In the genomic region with DNA sequence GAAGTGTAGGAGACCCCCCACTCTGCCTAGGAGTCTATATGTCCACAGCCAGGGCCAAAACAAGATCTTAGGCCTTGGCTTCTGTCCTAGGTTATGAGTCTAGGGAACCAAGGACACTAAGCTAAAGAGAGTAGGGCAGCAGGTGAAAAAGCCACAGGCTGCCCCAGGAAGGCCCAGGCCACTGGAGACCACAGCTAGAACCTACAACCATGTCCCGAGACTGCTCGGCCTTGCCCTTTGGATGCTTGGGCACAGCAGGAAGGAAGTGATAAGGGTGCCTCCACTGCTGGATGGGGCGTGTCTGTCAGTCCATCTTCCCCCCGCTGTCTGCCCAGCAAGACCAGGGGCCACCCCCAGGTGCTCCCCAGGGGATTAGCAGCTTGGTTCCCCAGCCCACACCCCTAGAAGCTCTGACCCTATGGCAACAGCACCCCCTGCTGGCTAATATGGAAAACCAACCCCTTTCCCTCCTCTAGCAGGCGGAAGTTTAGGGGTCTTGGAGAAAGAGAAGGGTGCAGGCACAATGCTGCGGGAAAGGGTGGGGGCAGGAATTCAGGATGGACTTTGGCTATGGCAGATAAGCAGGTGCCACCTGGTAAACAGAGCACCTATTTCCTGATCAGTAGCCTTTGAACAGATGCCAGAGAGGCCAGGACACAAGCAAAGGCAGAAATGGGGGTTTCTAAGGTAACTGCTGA, we compare ENCODE assay signal across 8 cellular contexts. TPM values are rescaled to one million over a fixed set of nuclear protein-coding genes. Genes with fewer than 3 reads are reported as not detected.
A peak's percentile ranks its signal among the peaks of the same experiment; 100 is the strongest.
DNase-seq lines count a peak whose midpoint lies in the region; ATAC-seq and TF ChIP-seq lines count a peak whose summit lies in the region.

No MANE protein-coding gene starts in this region.

- peak; percentile 91 for TF ChIP-seq CTCF in PC-3 (conservative IDR thresholded peaks at IDR 0.05; ENCODE audit: low read depth, low read length)
- peak; percentile 83 for TF ChIP-seq CTCF in fibroblast of villous mesenchyme (IDR thresholded peaks at IDR 0.05; ENCODE audit: insufficient read depth, low read depth, low read length)

- no peaks in the 10 kb centered on the region for H3F3A ChIP-seq in PC-3 (ENCODE audit: low read length, unreplicated experiment)

- no peak overlapping the region for H3K4me2 ChIP-seq in PC-3 (ENCODE audit: low read length)

- H3K27me3 ChIP-seq in PC-3 (ENCODE audit: low read length) (no peaks in the 10 kb centered on the region), aorta (ENCODE audit: control insufficient read depth in 1 of 2, insufficient read depth in 2 of 2, low read length in 1 of 2) (no peaks in the 10 kb centered on the region)

- no peaks in the 10 kb centered on the region for H4K20me1 ChIP-seq in PC-3 (ENCODE audit: low read length)

- H3K4me3 Mint-ChIP-seq in activated T-helper 1 cell treated with anti-CD3 and anti-CD28 coated beads, Interleukin-12 subunit alpha, Interleukin-12 subunit beta, Interleukin-2, Interleukin-4 antibody, amounts not matched to agents 30 ng/mL and 10 ng/mL and 1 ng/mL, durations not matched to agents 14 hours and 24 hours and 36 hours = no peak overlapping the region

- H3K36me3 Mint-ChIP-seq in activated T-helper 1 cell treated with anti-CD3 and anti-CD28 coated beads, Interleukin-12 subunit alpha, Interleukin-12 subunit beta, Interleukin-2, Interleukin-4 antibody, amounts not matched to agents 30 ng/mL and 10 ng/mL and 1 ng/mL, durations not matched to agents 14 hours and 24 hours and 36 hours (ENCODE audit: low read depth) = no peaks in the 10 kb centered on the region

- H3K9ac ChIP-seq in PC-3 (ENCODE audit: low read length) = no peak overlapping the region

- H3K4me3 ChIP-seq in PC-3 (ENCODE audit: low read length) = no peak overlapping the region
- H3K4me3 ChIP-seq in fibroblast of villous mesenchyme (ENCODE audit: low read depth, low read length) = no peak overlapping the region
- no peak overlapping the region for H3K4me3 ChIP-seq in aorta (ENCODE audit: low read length in 2 of 2)

- H3K79me2 ChIP-seq in PC-3 (ENCODE audit: low read length) = no peaks in the 10 kb centered on the region

- peaks cover 6% of the 10 kb centered on the region for H3K27me3 Mint-ChIP-seq in activated T-helper 1 cell treated with anti-CD3 and anti-CD28 coated beads, Interleukin-12 subunit alpha, Interleukin-12 subunit beta, Interleukin-2, Interleukin-4 antibody, amounts not matched to agents 30 ng/mL and 10 ng/mL and 1 ng/mL, durations not matched to agents 14 hours and 24 hours and 36 hours (ENCODE audit: insufficient read depth)

- 73 to 74% methylated on average over 6 of the region's 6 CpGs for WGBS in aorta, 2 donors

- H3K4me1 Mint-ChIP-seq in activated T-helper 1 cell treated with anti-CD3 and anti-CD28 coated beads, Interleukin-12 subunit alpha, Interleukin-12 subunit beta, Interleukin-2, Interleukin-4 antibody, amounts not matched to agents 30 ng/mL and 10 ng/mL and 1 ng/mL, durations not matched to agents 14 hours and 24 hours and 36 hours (ENCODE audit: low read depth) = peaks cover 54% of the 10 kb centered on the region

- H3K9me3 Mint-ChIP-seq in activated T-helper 1 cell treated with anti-CD3 and anti-CD28 coated beads, Interleukin-12 subunit alpha, Interleukin-12 subunit beta, Interleukin-2, Interleukin-4 antibody, amounts not matched to agents 30 ng/mL and 10 ng/mL and 1 ng/mL, durations not matched to agents 14 hours and 24 hours and 36 hours = no peaks in the 10 kb centered on the region

- H3K4me1 ChIP-seq in PC-3 (ENCODE audit: insufficient read depth, low read length) = peaks cover 31% of the 10 kb centered on the region
- H3K4me1 ChIP-seq in aorta (ENCODE audit: control insufficient read depth in 1 of 2, insufficient read depth in 2 of 2, low read length in 2 of 2) = no peaks in the 10 kb centered on the region

- H3K36me3 ChIP-seq in PC-3 (ENCODE audit: low read depth, low read length) (no peaks in the 10 kb centered on the region), aorta (ENCODE audit: control insufficient read depth in 1 of 2, insufficient read depth in 2 of 2, low read length in 1 of 2) (no peaks in the 10 kb centered on the region)

- H2AFZ ChIP-seq in PC-3 (ENCODE audit: low read length) = no peak overlapping the region

- H3K27ac ChIP-seq in PC-3 (ENCODE audit: low read length) = no peak overlapping the region
- H3K27ac ChIP-seq in aorta (ENCODE audit: low read depth in 1 of 2, low read length in 2 of 2) = no peak overlapping the region

- CTCF ChIA-PET in PC-3 (lab: Charles Lee) = interaction anchor here (0.5 to 0.6 kb wide), 2 partner anchors 114 to 352 kb away, joined by 3 read pairs; no protein-coding TSS in a partner anchor

- no peaks in the 10 kb centered on the region for H3K9me2 ChIP-seq in PC-3 (replicated peaks; ENCODE audit: low read length)

- DNase-seq in NCI-H2171 treated with DMSO at 0.1 percent for 48 hours (lab: John Stamatoyannopoulos, UW) (peak; percentile 2), NCI-H2171 (lab: John Stamatoyannopoulos, UW) (no peak), PC-3 (peak; percentile 56), fibroblast of villous mesenchyme (ENCODE audit: low read depth) (peak; percentile 68), nucleus accumbens (lab: John Stamatoyannopoulos, UW) (peak in 48 of 56 donors; percentile 13 to 71 (median 44)), aorta (peak; percentile 74 to 81)
- peak; percentile 66 for DNase-seq in activated T-helper 1 cell treated with anti-CD3 and anti-CD28 coated beads, Interleukin-12 subunit alpha, Interleukin-12 subunit beta, Interleukin-2, Interleukin-4 antibody, amounts not matched to agents 30 ng/mL and 10 ng/mL and 1 ng/mL, durations not matched to agents 14 hours and 24 hours and 36 hours (ENCODE audit: low spot score)

- intact Hi-C loops in PC-3 (cut with micrococcal nuclease) (no loop called here), aorta (cut with DNase I) (loop anchor here in 1 of 2 donors (1.0 kb wide), 1 partner anchor 115 kb away; no protein-coding TSS in a partner anchor)
- intact Hi-C loops in activated T-helper 1 cell treated with anti-CD3 and anti-CD28 coated beads, Interleukin-12 subunit alpha, Interleukin-12 subunit beta, Interleukin-2, Interleukin-4 antibody, amounts not matched to agents 30 ng/mL and 10 ng/mL and 1 ng/mL, durations not matched to agents 14 hours and 24 hours and 36 hours (cut with micrococcal nuclease) = loop anchor here (1.0 kb wide), 5 partner anchors 82 to 436 kb away; no protein-coding TSS in a partner anchor

- POLR2A ChIA-PET in PC-3 (lab: Charles Lee; ENCODE audit: unreplicated experiment) = interaction anchor here (0.5 to 0.6 kb wide), 2 partner anchors 38 to 131 kb away, joined by 3 read pairs; a partner anchor contains a TSS

- H3K9me3 ChIP-seq in PC-3 (ENCODE audit: low read length) = no peaks in the 10 kb centered on the region
- no peaks in the 10 kb centered on the region for H3K9me3 ChIP-seq in aorta (ENCODE audit: control insufficient read depth, low read length)

- H3K27ac Mint-ChIP-seq in activated T-helper 1 cell treated with anti-CD3 and anti-CD28 coated beads, Interleukin-12 subunit alpha, Interleukin-12 subunit beta, Interleukin-2, Interleukin-4 antibody, amounts not matched to agents 30 ng/mL and 10 ng/mL and 1 ng/mL, durations not matched to agents 14 hours and 24 hours and 36 hours = peak overlapping the region; percentile 72

- peak; percentile 35 for ATAC-seq in HG03135 (IDR thresholded peaks at IDR 0.05; ENCODE audit: unreplicated experiment)
- ATAC-seq in PC-3 = no peak
- peak; percentile 20 for ATAC-seq in aorta (ENCODE audit: low FRiP score)

- no TSS peak for BruUV-seq in PC-3 (replicated peaks; lab: Mats Ljungman, UMichigan)

RNA-seq across cellular contexts. Expression of a gene that starts 10.5 kb away (rescaled TPM):
- total RNA-seq in PC-3 (2014; rRNA removed) = 21.1 and 23.1 TPM in 2 replicates
- total RNA-seq in activated T-helper 1 cell treated with anti-CD3 and anti-CD28 coated beads, Interleukin-12 subunit alpha, Interleukin-12 subunit beta, Interleukin-2, Interleukin-4 antibody, amounts not matched to agents 30 ng/mL and 10 ng/mL and 1 ng/mL, durations not matched to agents 14 hours and 24 hours and 36 hours = 190 and 198 TPM in 2 replicates
- total RNA-seq in fibroblast of villous mesenchyme = 27.1 and 56.6 TPM in 2 replicates
- 10 to 100 TPM; 26.8 to 36.1 TPM for total RNA-seq in aorta
- 10 to 100 TPM; 12.9 to 13.1 TPM for polyA plus RNA-seq in aorta

RNA-seq across cellular contexts. Expression of a gene that starts 42.2 kb away (rescaled TPM):
- not detected in 2 replicates for total RNA-seq in PC-3 (2014; rRNA removed)
- total RNA-seq in activated T-helper 1 cell treated with anti-CD3 and anti-CD28 coated beads, Interleukin-12 subunit alpha, Interleukin-12 subunit beta, Interleukin-2, Interleukin-4 antibody, amounts not matched to agents 30 ng/mL and 10 ng/mL and 1 ng/mL, durations not matched to agents 14 hours and 24 hours and 36 hours = 1.5 and 2.2 TPM in 2 replicates
- total RNA-seq in fibroblast of villous mesenchyme = not detected in 2 replicates
- not detected for total RNA-seq in aorta
- polyA plus RNA-seq in aorta = not detected

RNA-seq across cellular contexts. Expression of a gene that starts 55.7 kb away (rescaled TPM):
- total RNA-seq in PC-3 (2014; rRNA removed) (3.5 and 6.7 TPM in 2 replicates), fibroblast of villous mesenchyme (33.8 and 46.6 TPM in 2 replicates), aorta (10 to 100 TPM; 29.9 to 36.3 TPM)
- total RNA-seq in activated T-helper 1 cell treated with anti-CD3 and anti-CD28 coated beads, Interleukin-12 subunit alpha, Interleukin-12 subunit beta, Interleukin-2, Interleukin-4 antibody, amounts not matched to agents 30 ng/mL and 10 ng/mL and 1 ng/mL, durations not matched to agents 14 hours and 24 hours and 36 hours = 30.9 and 33.0 TPM in 2 replicates
- polyA plus RNA-seq in aorta = 1 to 10 TPM; 6.1 to 9.7 TPM
